In genomic region chr11:67353317-67354313, GRCh38 we compare ENCODE assay signal across 1 cellular context.
A peak's percentile ranks its signal among the peaks of the same experiment; 100 is the strongest.
TF ChIP-seq lines count a peak whose summit lies in the region.

Gene POLD4, minus strand, starts transcription at chr11:67353546. Its CDS starts 147 bp downstream, at chr11:67353399.

TF ChIP-seq in HepG2, 621 proteins besides CTCF, POLR2A, EP300 and RAD21 (continued from another document):
- no peak for TF ChIP-seq MED13 (CRISPR knock-in tag; IDR thresholded peaks at IDR 0.05)
- no peak for TF ChIP-seq IKZF1 (IDR thresholded peaks at IDR 0.05)
- no peak for TF ChIP-seq MBD4 (IDR thresholded peaks at IDR 0.05; ENCODE audit: borderline replicate concordance, low read length)
- TF ChIP-seq PCBP2 (optimal IDR thresholded peaks at IDR 0.05; ENCODE audit: low read depth, low read length, poor library complexity, severe bottlenecking), result no peak
- no peak for TF ChIP-seq ZNF282 (IDR thresholded peaks at IDR 0.05; ENCODE audit: partially characterized antibody)
- TF ChIP-seq, protein P1, sequence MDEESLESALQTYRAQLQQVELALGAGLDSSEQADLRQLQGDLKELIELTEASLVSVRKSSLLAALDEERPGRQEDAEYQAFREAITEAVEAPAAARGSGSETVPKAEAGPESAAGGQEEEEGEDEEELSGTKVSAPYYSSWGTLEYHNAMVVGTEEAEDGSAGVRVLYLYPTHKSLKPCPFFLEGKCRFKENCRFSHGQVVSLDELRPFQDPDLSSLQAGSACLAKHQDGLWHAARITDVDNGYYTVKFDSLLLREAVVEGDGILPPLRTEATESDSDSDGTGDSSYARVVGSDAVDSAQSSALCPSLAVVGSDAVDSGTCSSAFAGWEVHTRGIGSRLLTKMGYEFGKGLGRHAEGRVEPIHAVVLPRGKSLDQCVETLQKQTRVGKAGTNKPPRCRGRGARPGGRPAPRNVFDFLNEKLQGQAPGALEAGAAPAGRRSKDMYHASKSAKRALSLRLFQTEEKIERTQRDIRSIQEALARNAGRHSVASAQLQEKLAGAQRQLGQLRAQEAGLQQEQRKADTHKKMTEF (CRISPR knock-in tag; IDR thresholded peaks at IDR 0.05), result peak; percentile 22; the same call in 1 of the 2 replicates
- no peak for TF ChIP-seq ZC3H13 (CRISPR knock-in tag; IDR thresholded peaks at IDR 0.05)
- TF ChIP-seq, protein P2, sequence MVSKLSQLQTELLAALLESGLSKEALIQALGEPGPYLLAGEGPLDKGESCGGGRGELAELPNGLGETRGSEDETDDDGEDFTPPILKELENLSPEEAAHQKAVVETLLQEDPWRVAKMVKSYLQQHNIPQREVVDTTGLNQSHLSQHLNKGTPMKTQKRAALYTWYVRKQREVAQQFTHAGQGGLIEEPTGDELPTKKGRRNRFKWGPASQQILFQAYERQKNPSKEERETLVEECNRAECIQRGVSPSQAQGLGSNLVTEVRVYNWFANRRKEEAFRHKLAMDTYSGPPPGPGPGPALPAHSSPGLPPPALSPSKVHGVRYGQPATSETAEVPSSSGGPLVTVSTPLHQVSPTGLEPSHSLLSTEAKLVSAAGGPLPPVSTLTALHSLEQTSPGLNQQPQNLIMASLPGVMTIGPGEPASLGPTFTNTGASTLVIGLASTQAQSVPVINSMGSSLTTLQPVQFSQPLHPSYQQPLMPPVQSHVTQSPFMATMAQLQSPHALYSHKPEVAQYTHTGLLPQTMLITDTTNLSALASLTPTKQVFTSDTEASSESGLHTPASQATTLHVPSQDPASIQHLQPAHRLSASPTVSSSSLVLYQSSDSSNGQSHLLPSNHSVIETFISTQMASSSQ (IDR thresholded peaks at IDR 0.05; ENCODE audit: low read depth), result no peak
- TF ChIP-seq, protein P2 (CRISPR knock-in tag; IDR thresholded peaks at IDR 0.05; ENCODE audit: borderline replicate concordance), result no peak
- TF ChIP-seq ZNF207 (IDR thresholded peaks at IDR 0.05; ENCODE audit: borderline replicate concordance), result no peak
- no peak for TF ChIP-seq ZIK1 (CRISPR knock-in tag; IDR thresholded peaks at IDR 0.05; ENCODE audit: borderline replicate concordance, low read depth)
- no peak for TF ChIP-seq MZF1 (CRISPR knock-in tag; IDR thresholded peaks at IDR 0.05; ENCODE audit: borderline replicate concordance)
- no peak for TF ChIP-seq ZNF530 (CRISPR knock-in tag; IDR thresholded peaks at IDR 0.05; ENCODE audit: low read depth)
- TF ChIP-seq, protein P3, sequence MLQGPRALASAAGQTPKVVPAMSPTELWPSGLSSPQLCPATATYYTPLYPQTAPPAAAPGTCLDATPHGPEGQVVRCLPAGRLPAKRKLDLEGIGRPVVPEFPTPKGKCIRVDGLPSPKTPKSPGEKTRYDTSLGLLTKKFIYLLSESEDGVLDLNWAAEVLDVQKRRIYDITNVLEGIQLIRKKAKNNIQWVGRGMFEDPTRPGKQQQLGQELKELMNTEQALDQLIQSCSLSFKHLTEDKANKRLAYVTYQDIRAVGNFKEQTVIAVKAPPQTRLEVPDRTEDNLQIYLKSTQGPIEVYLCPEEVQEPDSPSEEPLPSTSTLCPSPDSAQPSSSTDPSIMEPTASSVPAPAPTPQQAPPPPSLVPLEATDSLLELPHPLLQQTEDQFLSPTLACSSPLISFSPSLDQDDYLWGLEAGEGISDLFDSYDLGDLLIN (CRISPR knock-in tag; IDR thresholded peaks at IDR 0.05; ENCODE audit: borderline replicate concordance), result no peak
- TF ChIP-seq ZBTB21 (CRISPR knock-in tag; IDR thresholded peaks at IDR 0.05), result no peak
- TF ChIP-seq ZNF672 (CRISPR knock-in tag; IDR thresholded peaks at IDR 0.05), result no peak
- TF ChIP-seq RORA (CRISPR knock-in tag; IDR thresholded peaks at IDR 0.05), result no peak
- TF ChIP-seq CSRNP1 (CRISPR knock-in tag; IDR thresholded peaks at IDR 0.05), result no peak
- no peak for TF ChIP-seq NKX3-1 (CRISPR knock-in tag; IDR thresholded peaks at IDR 0.05)
- TF ChIP-seq ZNF430 (CRISPR knock-in tag; IDR thresholded peaks at IDR 0.05), result no peak
- no peak for TF ChIP-seq ZBTB33 (CRISPR knock-in tag; IDR thresholded peaks at IDR 0.05)
- TF ChIP-seq SP4 (CRISPR knock-in tag; IDR thresholded peaks at IDR 0.05), result peak; percentile 84
- no peak for TF ChIP-seq ZNF251 (CRISPR knock-in tag; IDR thresholded peaks at IDR 0.05)
- no peak for TF ChIP-seq JUND (CRISPR knock-in tag; IDR thresholded peaks at IDR 0.05)
- TF ChIP-seq ELF3 (CRISPR knock-in tag; IDR thresholded peaks at IDR 0.05), result peak; percentile 65
